Comparison of ENCODE assay signal across 1 cellular context in the genomic region with DNA sequence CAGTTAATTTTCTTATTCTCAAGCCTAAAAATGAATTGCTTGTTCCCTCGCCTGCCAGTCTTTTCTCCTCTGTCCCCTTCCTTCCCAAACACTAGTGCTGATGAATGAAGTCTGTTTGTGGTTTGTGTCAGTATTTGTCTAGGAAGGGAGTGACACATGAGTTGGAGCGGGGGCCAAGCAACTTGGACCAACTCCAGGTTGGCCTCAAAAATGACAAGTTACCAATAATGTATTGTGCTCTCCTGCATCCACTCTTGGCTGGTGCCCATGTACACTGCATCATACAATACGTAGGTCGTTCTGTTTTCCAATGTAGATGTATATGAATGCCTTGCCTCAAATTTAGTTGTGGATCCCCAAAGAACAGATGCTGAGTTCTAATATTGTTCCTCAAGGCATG.
TF ChIP-seq lines count a peak whose summit lies in the region.

No MANE protein-coding gene starts in this region.

TF ChIP-seq in H1, 55 proteins besides CTCF, POLR2A, EP300 and RAD21 (continued from another document):
- TF ChIP-seq SP2 (IDR thresholded peaks at IDR 0.05; ENCODE audit: low read length) (no peak), TBP (IDR thresholded peaks at IDR 0.05; ENCODE audit: low read depth, low read length) (no peak), EGR1 (IDR thresholded peaks at IDR 0.05; ENCODE audit: borderline replicate concordance, low read depth, low read length) (no peak), ASH2L (IDR thresholded peaks at IDR 0.05; ENCODE audit: low read length) (no peak), EZH2 (IDR thresholded peaks at IDR 0.05; ENCODE audit: low read depth, low read length, severe bottlenecking) (no peak), CHD2 (IDR thresholded peaks at IDR 0.05; ENCODE audit: low read length) (no peak), TEAD4 (IDR thresholded peaks at IDR 0.05; ENCODE audit: low read depth, low read length) (no peak), RFX5 (IDR thresholded peaks at IDR 0.05; ENCODE audit: borderline replicate concordance, low read depth, low read length) (no peak), SIRT6 (IDR thresholded peaks at IDR 0.05; ENCODE audit: low read length) (no peak)
- TF ChIP-seq, protein P1, sequence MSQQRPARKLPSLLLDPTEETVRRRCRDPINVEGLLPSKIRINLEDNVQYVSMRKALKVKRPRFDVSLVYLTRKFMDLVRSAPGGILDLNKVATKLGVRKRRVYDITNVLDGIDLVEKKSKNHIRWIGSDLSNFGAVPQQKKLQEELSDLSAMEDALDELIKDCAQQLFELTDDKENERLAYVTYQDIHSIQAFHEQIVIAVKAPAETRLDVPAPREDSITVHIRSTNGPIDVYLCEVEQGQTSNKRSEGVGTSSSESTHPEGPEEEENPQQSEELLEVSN (IDR thresholded peaks at IDR 0.05) = no peak
